ENCODE assay signal across 16 cellular contexts in the genomic region with DNA sequence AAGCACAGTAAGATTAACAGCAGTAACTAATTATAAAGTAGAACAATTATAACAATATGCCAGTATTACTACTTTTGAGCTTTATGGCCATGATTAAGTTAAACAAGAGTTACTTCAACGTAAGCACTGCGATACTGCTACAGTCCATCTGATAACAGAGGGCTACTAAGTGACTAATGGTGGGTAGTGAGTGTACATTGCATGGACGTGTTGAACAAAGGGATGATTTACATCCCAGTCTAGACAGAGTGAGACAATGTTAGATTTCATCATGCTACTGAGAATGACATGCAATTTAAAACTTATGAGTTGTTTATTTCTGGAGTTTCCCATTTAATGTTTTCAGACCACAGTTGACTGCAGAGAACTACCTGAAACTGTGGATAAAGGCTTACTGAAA. TPM values are rescaled to one million over a fixed set of nuclear protein-coding genes. Genes with fewer than 3 reads are reported as not detected.
DNase-seq lines count a peak whose midpoint lies in the region; ATAC-seq and TF ChIP-seq lines count a peak whose summit lies in the region.
"Had no signal": no experiment of that assay in that cellular context is flagged by ENCODE, and none has a peak within 500 bp of the region (broad histone marks: within the 10 kb centered on the region; RNA-seq: fewer than 3 reads in every experiment).

No MANE protein-coding gene starts in this region.

- H3K4me3 ChIP-seq in NB4 (ENCODE audit: low read depth, low read length): no peak overlapping the region
- H3K4me3 ChIP-seq in mammary epithelial cell (replicated peaks in 1 of 3; ENCODE audit: insufficient read depth in 1 of 3, low read depth in 2 of 3, low read length in 3 of 3): no peak overlapping the region
- no peak overlapping the region for H3K4me3 ChIP-seq in A673 (ENCODE audit: low read depth, low read length, poor library complexity, severe bottlenecking)
- H3K4me3 ChIP-seq: adrenal gland, MG63, SJCRH30 had no signal

- dilution Hi-C loops in mammary epithelial cell (cut with HindIII; ENCODE audit: low sequenced_read_pairs): no loop called here

- no peaks in the 10 kb centered on the region for H4K20me1 ChIP-seq in mammary epithelial cell (ENCODE audit: insufficient read depth, low read length)

- CTCF ChIA-PET in mammary epithelial cell (lab: Charles Lee; ENCODE audit: low non-redundant PET) (interaction anchor here (0.6 kb wide), 1 partner anchor 8 kb away, joined by 3 read pairs; no protein-coding TSS in a partner anchor), A673 (lab: Charles Lee) (no interaction called here)

- in situ Hi-C loops in Caki2 (cut with HindIII; ENCODE audit: low pct_unique_long_range_greater_than_20kb, low sequenced_read_pairs) (no loop called here), mammary epithelial cell (cut with MboI; ENCODE audit: low sequenced_read_pairs in 2 of 2) (no loop called here)

- peak; percentile 73 for DNase-seq in Caki2 (ENCODE audit: low read depth)
- DNase-seq in NB4 (ENCODE audit: low read depth): peak; percentile 9
- DNase-seq in mammary epithelial cell: peak; percentile 99
- DNase-seq in left kidney (ENCODE audit: low read depth, low spot score): peak; percentile 7
- no peak for DNase-seq in A673 (ENCODE audit: low spot score)
- no peak for DNase-seq in SW480 (ENCODE audit: low spot score)
- DNase-seq in cortex of kidney (lab: John Stamatoyannopoulos, UW): no peak
- DNase-seq: activated CD4-positive, CD25-positive, alpha-beta regulatory T cell; adrenal gland; effector CD8-positive, alpha-beta T cell; MG63; NCI-H510A; SJCRH30; stimulated activated CD4-positive, alpha-beta T cell treated with anti-CD3 and anti-CD28 coated beads, Interleukin-4, amount 100 ng/mL, for 4 hours; stimulated activated naive CD4-positive, alpha-beta T cell treated with Interleukin-2 at 50 U/mL for 16 hours had no signal

- TF ChIP-seq CTCF in NB4 (IDR thresholded peaks at IDR 0.05; ENCODE audit: low read depth, low read length) (no peak), mammary epithelial cell (conservative IDR thresholded peaks at IDR 0.05 in 1 of 2, IDR thresholded peaks at IDR 0.05 in 1 of 2; ENCODE audit: extremely low read depth in 1 of 2, insufficient read depth in 1 of 2, low read depth in 1 of 2, low read length in 2 of 2) (no peak), A673 (conservative IDR thresholded peaks at IDR 0.05; ENCODE audit: low read depth, low read length) (no peak)

- H3K27me3 ChIP-seq in mammary epithelial cell (ENCODE audit: insufficient read depth, low read length) (no peaks in the 10 kb centered on the region), A673 (replicated peaks; ENCODE audit: insufficient read depth, low read depth, low read length, poor library complexity) (no peaks in the 10 kb centered on the region)
- H3K27me3 ChIP-seq: adrenal gland, MG63, SJCRH30 had no signal

- no peak overlapping the region for H2AFZ ChIP-seq in mammary epithelial cell (ENCODE audit: low read depth, low read length)

- H3K27ac ChIP-seq in mammary epithelial cell (ENCODE audit: insufficient read depth, low read depth, low read length) (peak overlapping the region; percentile 93), A673 (ENCODE audit: low read depth, low read length, poor library complexity, severe bottlenecking) (no peak overlapping the region)
- H3K27ac ChIP-seq: adrenal gland, SJCRH30 had no signal

- intact Hi-C loops in mammary epithelial cell (cut with micrococcal nuclease): loop anchor here (2.0 kb wide), 1 partner anchor 102 kb away; no protein-coding TSS in a partner anchor
- intact Hi-C loops in A673 (cut with micrococcal nuclease; ENCODE audit: unreplicated experiment): no loop called here

- ATAC-seq in GM18517 (IDR thresholded peaks at IDR 0.05; ENCODE audit: unreplicated experiment): no peak

- H3K36me3 ChIP-seq in mammary epithelial cell (ENCODE audit: insufficient read depth, low read length) (no peaks in the 10 kb centered on the region), A673 (ENCODE audit: insufficient read depth, low read length, poor library complexity, severe bottlenecking) (no peaks in the 10 kb centered on the region)
- H3K36me3 ChIP-seq: adrenal gland, MG63 had no signal

- H3K9ac ChIP-seq in mammary epithelial cell (ENCODE audit: insufficient read depth, low read length): peak overlapping the region; percentile 56

- H3K4me2 ChIP-seq in mammary epithelial cell (ENCODE audit: insufficient read depth, low read depth, low read length): peak overlapping the region; percentile 28

- no peak for TF ChIP-seq POLR2A in NB4 (IDR thresholded peaks at IDR 0.05; ENCODE audit: extremely low read depth, insufficient read length)

- peaks cover 76% of the 10 kb centered on the region for H3K79me2 ChIP-seq in mammary epithelial cell (ENCODE audit: insufficient read depth, low read length)

- no TSS peak for BruUV-seq in mammary epithelial cell (replicated peaks; lab: Mats Ljungman, UMichigan)
- BruUV-seq in A673 (replicated peaks; lab: Mats Ljungman, UMichigan): no TSS peak

- 0% methylated on average over 3 of the region's 3 CpGs for WGBS in mammary epithelial cell (ENCODE audit: low coverage, missing lambda C conversion rate)

- H3K4me1 ChIP-seq in mammary epithelial cell (ENCODE audit: insufficient read depth, low read length) (peaks cover 30% of the 10 kb centered on the region), A673 (ENCODE audit: insufficient read depth, low read length, poor library complexity, severe bottlenecking) (no peaks in the 10 kb centered on the region)
- H3K4me1 ChIP-seq: SJCRH30 had no signal

- H3K9me3 ChIP-seq in mammary epithelial cell (replicated peaks; ENCODE audit: insufficient read depth, low read length) (no peaks in the 10 kb centered on the region), A673 (ENCODE audit: low read depth, low read length, poor library complexity, severe bottlenecking) (no peaks in the 10 kb centered on the region)
- H3K9me3 ChIP-seq: adrenal gland, MG63 had no signal

- POLR2A ChIA-PET in A673 (lab: Charles Lee; ENCODE audit: low non-redundant PET): no interaction called here

RNA-seq across cellular contexts. Expression of a gene that starts 45.6 kb away (rescaled TPM):
- 53.2 and 59.9 TPM in 2 replicates for total RNA-seq in Caki2 (2014; rRNA removed; shearing (Covaris generic); ENCODE audit: low replicate concordance)
- 10 to 100 TPM; 36.8 to 90.7 TPM for total RNA-seq in mammary epithelial cell
- 40.2 TPM for polyA plus RNA-seq in mammary epithelial cell
- polyA minus RNA-seq in mammary epithelial cell: 52.2 TPM
- 8.0 and 11.0 TPM in 2 replicates for total RNA-seq in A673 (2021)

Comparison
In these comparisons a context has a peak if more than half of its experiments do, and no peak if none do; other contexts are left out.
1. DNase-seq: peak in Caki2 (single experiment), NB4 (single experiment), mammary epithelial cell (single experiment) and left kidney (single experiment); none in A673 (single experiment), SW480 (single experiment) and cortex of kidney (single experiment).